Comparison of ENCODE assay signal across 16 cellular contexts in genomic region chr9:26033346-26033745, GRCh38.
"Had no signal": no experiment of that assay in that cellular context is flagged by ENCODE, and none has a peak within 500 bp of the region (broad histone marks: within the 10 kb centered on the region; RNA-seq: fewer than 3 reads in every experiment).

No MANE protein-coding gene starts in this region.

- H3K4me1 ChIP-seq: ascending aorta, neural progenitor cell, spleen, thyroid gland, uterus had no signal

- H3K4me3 ChIP-seq: ascending aorta, dorsolateral prefrontal cortex, hepatocyte, neural progenitor cell, spleen, thyroid gland, uterus had no signal

- H3K4me2 ChIP-seq: hepatocyte, neural progenitor cell had no signal

- H3K9ac ChIP-seq: neural progenitor cell had no signal

- H3K36me3 ChIP-seq: ascending aorta, neural progenitor cell, spleen, thyroid gland, uterus had no signal

- H3K9me3 ChIP-seq: ascending aorta, thyroid gland, uterus had no signal

- H2AFZ ChIP-seq: hepatocyte, neural progenitor cell had no signal

- H3K27me3 ChIP-seq: ascending aorta, dorsolateral prefrontal cortex, hepatocyte, neural progenitor cell, spleen, thyroid gland, uterus had no signal

- DNase-seq: activated CD4-positive, alpha-beta T cell treated with anti-CD3 and anti-CD28 coated beads, Interleukin-2, amount 50 U/mL, for 1 hour; activated CD8-positive, alpha-beta memory T cell treated with anti-CD3 and anti-CD28 coated beads for 24 hours; activated naive CD8-positive, alpha-beta T cell treated with anti-CD3 and anti-CD28 coated beads, Interleukin-2, amount 10 ng/mL, durations not matched to agents 7 days and 5 days; dorsolateral prefrontal cortex; endodermal cell; mammary epithelial cell; naive B cell; spleen; stimulated activated CD4-positive, alpha-beta T cell treated with anti-CD3 and anti-CD28 coated beads, Interleukin-1b, Interleukin-23, amount 100 ng/mL, for 48 hours; T1000; thyroid gland; uterus had no signal

- H3K27ac ChIP-seq: ascending aorta, dorsolateral prefrontal cortex, hepatocyte, neural progenitor cell, spleen, thyroid gland, uterus had no signal

- FAIRE-seq: keratinocyte had no signal

- H3K79me2 ChIP-seq: hepatocyte had no signal
